ENCODE assay signal across 17 cellular contexts in genomic region chr15:78685925-78686324, GRCh38. TPM values are rescaled to one million over a fixed set of nuclear protein-coding genes. Genes with fewer than 3 reads are reported as not detected.
A peak's percentile ranks its signal among the peaks of the same experiment; 100 is the strongest.
DNase-seq lines count a peak whose midpoint lies in the region; ATAC-seq, FAIRE-seq and TF ChIP-seq lines count a peak whose summit lies in the region.
"Had no signal": no experiment of that assay in that cellular context is flagged by ENCODE, and none has a peak within 500 bp of the region (broad histone marks: within the 10 kb centered on the region; RNA-seq: fewer than 3 reads in every experiment).

No MANE protein-coding gene starts in this region.

- CTCF ChIA-PET in K562 (lab: Yijun Ruan, JAX; ENCODE audit: low intra/inter-chr PET ratio), result no interaction called here

- ATAC-seq in K562 (no peak), GM21381 (IDR thresholded peaks at IDR 0.05; ENCODE audit: unreplicated experiment) (no peak), HG03175 (IDR thresholded peaks at IDR 0.05; ENCODE audit: unreplicated experiment) (no peak), HG03159 (IDR thresholded peaks at IDR 0.05; ENCODE audit: unreplicated experiment) (no peak)
- ATAC-seq: CD8-positive, alpha-beta T cell had no signal

- H3K4me3 Mint-ChIP-seq in nephron progenitor cell, result peak overlapping the region; percentile 70
- H3K4me3 Mint-ChIP-seq: CD8-positive, alpha-beta T cell had no signal

- no peaks in the 10 kb centered on the region for H3K9me3 ChIP-seq in K562 (replicated peaks; ENCODE audit: control insufficient read depth, insufficient read depth, low read depth, low read length)
- H3K9me3 ChIP-seq: BE2C, SJCRH30 had no signal

- no peak overlapping the region for H3K4me2 ChIP-seq in K562 (ENCODE audit: insufficient read depth, low read length)

- no peak overlapping the region for H3K4me3 ChIP-seq in K562
- H3K4me3 ChIP-seq: GM23248, SJCRH30 had no signal

- 2% methylated on average over 8 of the region's 8 CpGs for WGBS in K562 (ENCODE audit: insufficient coverage, low coverage, missing lambda C conversion rate)

- peak overlapping the region; percentile 99 for H3K27ac Mint-ChIP-seq in nephron progenitor cell

- H3K27me3 Mint-ChIP-seq in nephron progenitor cell (ENCODE audit: low read depth, poor library complexity), result peaks cover 23% of the 10 kb centered on the region

- peak; percentile 22 for DNase-seq in activated CD8-positive, alpha-beta memory T cell treated with anti-CD3 and anti-CD28 coated beads, Interleukin-2, amount 50 U/mL, for 48 hours
- no peak for DNase-seq in activated CD8-positive, alpha-beta memory T cell treated with anti-CD3 and anti-CD28 coated beads for 24 hours
- DNase-seq in K562 (ENCODE audit: extremely low read depth in 1 of 4, low spot score in 3 of 4) (no peak), nephron progenitor cell (no peak), NCI-H524 treated with DMSO at 0.1 percent for 48 hours (lab: John Stamatoyannopoulos, UW) (no peak)
- DNase-seq: 8988T; CD8-positive, alpha-beta T cell; GM23248; NCI-H345; NK-92 treated with Interleukin-12 subunit alpha and Interleukin-12 subunit beta, amount 100 ng/mL, for 24 hours; SJCRH30 had no signal

- no peaks in the 10 kb centered on the region for H3K9me1 ChIP-seq in K562 (ENCODE audit: control insufficient read depth, insufficient read depth, low read length)

- no peak for TF ChIP-seq POLR2A in K562 (conservative IDR thresholded peaks at IDR 0.05)

- FAIRE-seq in K562 (lab: Jason Lieb, UNC), result no peak

- no peaks in the 10 kb centered on the region for H3K79me2 ChIP-seq in K562 (ENCODE audit: control insufficient read depth, insufficient read depth, low read length)

- peaks cover 17 to 53% of the 10 kb centered on the region in 2 experiments; a peak in 3 of 5 replicates for H3K27me3 ChIP-seq in K562 (ENCODE audit: control insufficient read depth in 2 of 2, insufficient read depth in 2 of 2, low read length in 2 of 2)
- H3K27me3 ChIP-seq: BE2C, SJCRH30 had no signal

- TF ChIP-seq EP300 in K562 (IDR thresholded peaks at IDR 0.05; ENCODE audit: low read length), result no peak

- H3K4me1 Mint-ChIP-seq in nephron progenitor cell, result peaks cover 88% of the 10 kb centered on the region

- no peak overlapping the region for H2AFZ ChIP-seq in K562 (ENCODE audit: low read depth, low read length)
- H2AFZ ChIP-seq: GM23248 had no signal

- TF ChIP-seq CTCF in K562 (IDR thresholded peaks at IDR 0.05 in 2 of 3, conservative IDR thresholded peaks at IDR 0.05 in 1 of 3; ENCODE audit: insufficient read depth in 2 of 3, low read depth in 1 of 3, low read length in 3 of 3), result no peak
- no peak for TF ChIP-seq CTCF in nephron progenitor cell (IDR thresholded peaks at IDR 0.05)

- H3K36me3 Mint-ChIP-seq in nephron progenitor cell (ENCODE audit: low read depth), result no peaks in the 10 kb centered on the region
- H3K36me3 Mint-ChIP-seq: CD8-positive, alpha-beta T cell had no signal

- no peaks in the 10 kb centered on the region for H3K4me1 ChIP-seq in K562 (replicated peaks in 1 of 2; ENCODE audit: control insufficient read depth in 2 of 2, insufficient read depth in 2 of 2, low read length in 2 of 2)
- H3K4me1 ChIP-seq: SJCRH30 had no signal

- H3K27ac ChIP-seq in K562 (ENCODE audit: extremely low read depth, low read depth, low read length), result no peak overlapping the region
- H3K27ac ChIP-seq: GM23248, RWPE1, SJCRH30 had no signal

- intact Hi-C loops in K562 (cut with micrococcal nuclease), result no loop called here

- H3K9me3 Mint-ChIP-seq in nephron progenitor cell, result no peaks in the 10 kb centered on the region
- H3K9me3 Mint-ChIP-seq: CD8-positive, alpha-beta T cell had no signal

- BruUV-seq in K562 (replicated peaks; lab: Mats Ljungman, UMichigan), result no TSS peak

- no peaks in the 10 kb centered on the region for H3K36me3 ChIP-seq in K562 (ENCODE audit: control insufficient read depth, insufficient read depth, low read length)
- H3K36me3 ChIP-seq: SJCRH30 had no signal

- no peak for TF ChIP-seq RAD21 in K562 (CRISPR knock-in tag; conservative IDR thresholded peaks at IDR 0.05 in 1 of 2, IDR thresholded peaks at IDR 0.05 in 1 of 2)

- no peak overlapping the region for H3K9ac ChIP-seq in K562 (ENCODE audit: insufficient read depth in 1 of 2, low read depth in 2 of 2, low read length in 2 of 2)
- H3K9ac ChIP-seq: GM23248 had no signal

- POLR2A ChIA-PET in K562 (lab: Yijun Ruan, JAX), result interaction anchor here (1.0 kb wide), 1 partner anchor 17 kb away, joined by 3 read pairs; no protein-coding TSS in a partner anchor

- in situ Hi-C loops in K562 (cut with MboI), result no loop called here

- no peaks in the 10 kb centered on the region for H4K20me1 ChIP-seq in K562 (replicated peaks; ENCODE audit: control insufficient read depth, insufficient read depth, low read length)

TF ChIP-seq in K562, 482 proteins besides CTCF, POLR2A, EP300 and RAD21 (continues in another document):
- TF ChIP-seq BCOR (IDR thresholded peaks at IDR 0.05) (peak; percentile 52; the same call in 1 of the 2 replicates), NR1H2 (CRISPR knock-in tag; IDR thresholded peaks at IDR 0.05) (no peak), ZBTB7A (IDR thresholded peaks at IDR 0.05; ENCODE audit: borderline replicate concordance, control insufficient read depth, low read depth, low read length) (no peak), RBM25 (IDR thresholded peaks at IDR 0.05; ENCODE audit: low read depth, low read length, severe bottlenecking) (peak; percentile 5), NFIC (IDR thresholded peaks at IDR 0.05) (no peak), RERE (CRISPR knock-in tag; IDR thresholded peaks at IDR 0.05; ENCODE audit: borderline replicate concordance) (no peak), ZNF395 (CRISPR knock-in tag; IDR thresholded peaks at IDR 0.05) (no peak), FOS (IDR thresholded peaks at IDR 0.05; ENCODE audit: extremely low read depth, insufficient read length) (no peak)

RNA-seq across cellular contexts. Expression of gene CHRNB4, which starts 44.9 kb away (rescaled TPM):
- total RNA-seq in K562 (2011; cell fraction: chromatin; rRNA removed; ENCODE audit: low replicate concordance), result not detected in 2 replicates
- total RNA-seq in K562 (2011; cell fraction: nucleolus; rRNA removed), result not detected in 2 replicates
- total RNA-seq in K562 (2011; cell fraction: nucleoplasm; rRNA removed), result not detected in 2 replicates
- total RNA-seq in K562 (2014; rRNA removed) (0.18 TPM in 1 of 2 replicates, not detected in the other), K562 (2014; rRNA removed; fragmentation: Illumina TruSeq; extraction: Trizol) (not detected in 2 replicates), K562 (2015; rRNA removed; fragmentation: Illumina TruSeq; extraction: Trizol) (not detected in 2 replicates), K562 (2021) (not detected in 2 replicates)
- polyA plus RNA-seq in K562 (2011; rRNA removed) (not detected in 2 replicates), K562 (2014; fragmentation: Illumina TruSeq; extraction: Trizol) (not detected in 2 replicates), K562 (2014; fragmentation: Nextera tagmentation; extraction: Ambion mirVana) (under 1 TPM in 1 of 2 experiments, not detected in 1; 0.08 TPM), K562 (2014; rRNA removed) (not detected in 2 replicates)
- polyA plus RNA-seq in K562 (2011; cell fraction: cytosol; rRNA removed), result 0.04 TPM in 1 of 2 replicates, not detected in the other
- 0.04 TPM in 1 of 2 replicates, not detected in the other for polyA plus RNA-seq in K562 (2011; cell fraction: nucleus; rRNA removed)
- not detected in 2 replicates for polyA plus RNA-seq in K562 (2012)
- polyA minus RNA-seq in K562 (2011; rRNA and poly(A)+ RNA removed), result not detected in 2 replicates
- polyA minus RNA-seq in K562 (2011; cell fraction: cytosol; rRNA and poly(A)+ RNA removed), result not detected in 2 replicates
- polyA minus RNA-seq in K562 (2011; cell fraction: nucleus; rRNA and poly(A)+ RNA removed), result not detected in 2 replicates
- total RNA-seq: CD8-positive, alpha-beta T cell; GM23248; LHCN-M2 had no signal
- polyA plus RNA-seq: GM23248 had no signal
